8 cellular contexts compared by ENCODE assay signal in genomic region chr10:77974396-77975074, GRCh38. TPM values are rescaled to one million over a fixed set of nuclear protein-coding genes. Genes with fewer than 3 reads are reported as not detected.
DNase-seq lines count a peak whose midpoint lies in the region; TF ChIP-seq lines count a peak whose summit lies in the region.

No MANE protein-coding gene starts in this region.

- no peak overlapping the region for H3K9ac ChIP-seq in mammary epithelial cell (ENCODE audit: insufficient read depth, low read length)
- no peak overlapping the region for H3K9ac ChIP-seq in liver (ENCODE audit: low read depth in 1 of 2, low read length in 2 of 2)

- no TSS peak for BruUV-seq in mammary epithelial cell (replicated peaks; lab: Mats Ljungman, UMichigan)

- H3K9me3 ChIP-seq in mammary epithelial cell (replicated peaks; ENCODE audit: insufficient read depth, low read length) (no peaks in the 10 kb centered on the region), liver (ENCODE audit: control insufficient read depth in 4 of 4, low read length in 3 of 4) (no peaks in the 10 kb centered on the region)

- H3K4me2 ChIP-seq in mammary epithelial cell (ENCODE audit: insufficient read depth, low read depth, low read length) = no peak overlapping the region

- no peaks in the 10 kb centered on the region for H3K27me3 ChIP-seq in mammary epithelial cell (ENCODE audit: insufficient read depth, low read length)
- H3K27me3 ChIP-seq in liver (ENCODE audit: control insufficient read depth in 4 of 4, insufficient read depth in 4 of 4, low read length in 3 of 4) = no peaks in the 10 kb centered on the region

- H3K4me3 ChIP-seq in AG09309 (ENCODE audit: control insufficient read depth, low read depth, low read length) (no peak overlapping the region), mammary epithelial cell (replicated peaks in 1 of 3; ENCODE audit: insufficient read depth in 1 of 3, low read depth in 2 of 3, low read length in 3 of 3) (no peak overlapping the region), liver (ENCODE audit: low read depth in 1 of 3, low read length in 3 of 3) (no peak overlapping the region)

- no peak overlapping the region for H2AFZ ChIP-seq in mammary epithelial cell (ENCODE audit: low read depth, low read length)

- peaks cover 5% of the 10 kb centered on the region for H3K36me3 ChIP-seq in mammary epithelial cell (ENCODE audit: insufficient read depth, low read length)
- peaks cover 9 to 25% (median 17%) of the 10 kb centered on the region in 4 donors for H3K36me3 ChIP-seq in liver (ENCODE audit: control insufficient read depth in 4 of 4, insufficient read depth in 3 of 4, low read depth in 1 of 4, low read length in 3 of 4)

- no peak overlapping the region for H3K27ac ChIP-seq in mammary epithelial cell (ENCODE audit: insufficient read depth, low read depth, low read length)
- H3K27ac ChIP-seq in liver (ENCODE audit: low read depth in 1 of 2, low read length in 2 of 2) = no peak overlapping the region

- dilution Hi-C loops in mammary epithelial cell (cut with HindIII; ENCODE audit: low sequenced_read_pairs) = no loop called here

- CTCF ChIA-PET in mammary epithelial cell (lab: Charles Lee; ENCODE audit: low non-redundant PET) = interaction anchor here (0.6 to 1.0 kb wide), 3 partner anchors 21 to 85 kb away, joined by 3 to 4 read pairs (median 4); no protein-coding TSS in a partner anchor

- in situ Hi-C loops in mammary epithelial cell (cut with MboI; ENCODE audit: low sequenced_read_pairs in 2 of 2) = loop anchor here in 1 of 2 donors (5.0 kb wide), 1 partner anchor 127 kb away; no protein-coding TSS in a partner anchor

- 70% methylated on average over 7 of the region's 8 CpGs for WGBS in mammary epithelial cell (ENCODE audit: low coverage, missing lambda C conversion rate)
- WGBS in liver = 51% methylated on average over 8 of the region's 8 CpGs

- DNase-seq in AG09309 (ENCODE audit: low read depth) (no peak), HPDE6-E6E7 (ENCODE audit: extremely low spot score) (peak; percentile 16), mammary epithelial cell (peak; percentile 28), SW 1271 (lab: John Stamatoyannopoulos, UW) (no peak), GM19238 (ENCODE audit: insufficient read length, low spot score) (no peak), NCI-H774 (lab: John Stamatoyannopoulos, UW) (no peak), HK-2 (ENCODE audit: unreplicated experiment) (no peak)

- peaks cover 6% of the 10 kb centered on the region for H3K4me1 ChIP-seq in mammary epithelial cell (ENCODE audit: insufficient read depth, low read length)
- H3K4me1 ChIP-seq in liver (ENCODE audit: control insufficient read depth in 4 of 4, insufficient read depth in 4 of 4, low read length in 3 of 4) = peaks cover 12 to 19% (median 17%) of the 10 kb centered on the region in 4 donors

- peak; percentile 35 for TF ChIP-seq CTCF in AG09309 (IDR thresholded peaks at IDR 0.05; ENCODE audit: control insufficient read depth, insufficient read depth, low read depth, low read length, missing control alignments)
- TF ChIP-seq CTCF in mammary epithelial cell (conservative IDR thresholded peaks at IDR 0.05 in 1 of 2, IDR thresholded peaks at IDR 0.05 in 1 of 2; ENCODE audit: extremely low read depth in 1 of 2, insufficient read depth in 1 of 2, low read depth in 1 of 2, low read length in 2 of 2) = peak; percentile 39 to 60
- no peak for TF ChIP-seq CTCF in liver (IDR thresholded peaks at IDR 0.05; ENCODE audit: low read depth, low read length, missing input control)

- intact Hi-C loops in mammary epithelial cell (cut with micrococcal nuclease) = loop anchor here (1.0 to 2.0 kb wide), 3 partner anchors 48 to 128 kb away; partner anchors contain the start of gene DLG5

- TF ChIP-seq RAD21 in liver (IDR thresholded peaks at IDR 0.05) = peak; percentile 45 to 56

- no peaks in the 10 kb centered on the region for H3K79me2 ChIP-seq in mammary epithelial cell (ENCODE audit: insufficient read depth, low read length)

- no peaks in the 10 kb centered on the region for H4K20me1 ChIP-seq in mammary epithelial cell (ENCODE audit: insufficient read depth, low read length)

TF ChIP-seq in liver, 16 proteins besides CTCF, POLR2A, EP300 and RAD21:
- TF ChIP-seq FOXA1 (IDR thresholded peaks at IDR 0.05) (no peak), GABPA (IDR thresholded peaks at IDR 0.05 in 1 of 2, conservative IDR thresholded peaks at IDR 0.05 in 1 of 2) (no peak), JUND (IDR thresholded peaks at IDR 0.05) (peak in 1 of 2 donors; percentile 11), SP1 (IDR thresholded peaks at IDR 0.05) (peak; percentile 33), HNF4A (conservative IDR thresholded peaks at IDR 0.05) (peak in 1 of 2 donors; percentile 19), NR2F2 (IDR thresholded peaks at IDR 0.05) (no peak), FOXA2 (IDR thresholded peaks at IDR 0.05) (peak; percentile 52), RXRA (IDR thresholded peaks at IDR 0.05) (peak in 1 of 2 donors; percentile 28), REST (IDR thresholded peaks at IDR 0.05) (peak; percentile 16), YY1 (IDR thresholded peaks at IDR 0.05) (peak; percentile 31), MAX (IDR thresholded peaks at IDR 0.05) (no peak), ZBTB33 (IDR thresholded peaks at IDR 0.05) (no peak), HNF4G (IDR thresholded peaks at IDR 0.05) (no peak), TAF1 (conservative IDR thresholded peaks at IDR 0.05) (no peak), EGR1 (IDR thresholded peaks at IDR 0.05; ENCODE audit: low read depth in 2 of 2) (no peak), ATF3 (IDR thresholded peaks at IDR 0.05) (no peak)
TF ChIP-seq in liver: peak in this region for 7.

RNA-seq across cellular contexts. Expression of gene DLG5, which starts 48.0 kb away (rescaled TPM):
- total RNA-seq in mammary epithelial cell (10 to 100 TPM; 40.8 to 76.5 TPM), liver (1 to 10 TPM; 5.4 to 7.1 TPM)
- polyA plus RNA-seq in mammary epithelial cell (31.5 TPM), liver (1 to 10 TPM; 1.2 to 3.7 TPM)
- 142 TPM for polyA minus RNA-seq in mammary epithelial cell

RNA-seq across cellular contexts. Expression of gene POLR3A, which starts 54.8 kb away (rescaled TPM):
- 10 to 100 TPM; 20.8 to 21.2 TPM for total RNA-seq in mammary epithelial cell
- polyA plus RNA-seq in mammary epithelial cell = 12.5 TPM
- polyA minus RNA-seq in mammary epithelial cell = 31.3 TPM
- 1 to 10 TPM; 7.2 to 9.6 TPM for total RNA-seq in liver
- 1 to 10 TPM; 3.2 to 3.8 TPM for polyA plus RNA-seq in liver

RNA-seq across cellular contexts. Expression of gene RPS24, which starts 59.1 kb away (rescaled TPM):
- total RNA-seq in mammary epithelial cell (1,000 to 10,000 TPM; 1,075 to 1,343 TPM), liver (100 to 1,000 TPM; 690 to 934 TPM)
- polyA plus RNA-seq in mammary epithelial cell (3,275 TPM), liver (1,000 to 10,000 TPM in 1 of 2 donors, 100 to 1,000 TPM in 1; 314 to 1,104 TPM)
- 684 TPM for polyA minus RNA-seq in mammary epithelial cell

Comparison
In these comparisons a context has a peak if more than half of its experiments do, and no peak if none do; other contexts are left out.
1. DNase-seq: peak in HPDE6-E6E7 (single experiment) and mammary epithelial cell (single experiment); none in AG09309 (single experiment), SW 1271 (0 of 2), GM19238 (single experiment), NCI-H774 (single experiment) and HK-2 (single experiment).
2. RNA of gene DLG5, which starts 48.0 kb away (total RNA-seq): 40.8 to 76.5 TPM in mammary epithelial cell; 5.4 to 7.1 TPM in liver; every median in the first group is over 4 times any median in the second.